In genomic region chr15:68230157-68231100, GRCh38 we compare ENCODE assay signal across 8 cellular contexts. TPM values are rescaled to one million over a fixed set of nuclear protein-coding genes. Genes with fewer than 3 reads are reported as not detected.
DNase-seq lines count a peak whose midpoint lies in the region; ATAC-seq and TF ChIP-seq lines count a peak whose summit lies in the region.

No MANE protein-coding gene starts in this region.

- DNase-seq in DMS79 treated with DMSO at 0.1 percent for 48 hours (lab: John Stamatoyannopoulos, UW) (peak; percentile 20), DMS79 (lab: John Stamatoyannopoulos, UW) (no peak), Karpas-422 (no peak), astrocyte of the hippocampus (ENCODE audit: low read depth, low spot score) (peak; percentile 25), right lobe of liver (no peak), transverse colon (peak; percentile 30)

- H2AFZ ChIP-seq in Karpas-422 (ENCODE audit: low read length) = peak overlapping the region; percentile 100; the same call in 1 of the 2 replicates

- H3K9ac ChIP-seq in Karpas-422 (ENCODE audit: low read length) = peak overlapping the region; percentile 98

- TF ChIP-seq EP300 in transverse colon (IDR thresholded peaks at IDR 0.05; ENCODE audit: low read depth) = no peak

- no peak for TF ChIP-seq POLR2A in right lobe of liver (IDR thresholded peaks at IDR 0.05)
- no peak for TF ChIP-seq POLR2A in transverse colon (IDR thresholded peaks at IDR 0.05)

- H4K20me1 ChIP-seq in Karpas-422 (ENCODE audit: insufficient read depth, low read depth, low read length) = no peaks in the 10 kb centered on the region

- intact Hi-C loops in right lobe of liver (cut with DNase I) = no loop called here
- intact Hi-C loops in transverse colon (cut with DNase I; ENCODE audit: low total_unique reads) = no loop called here

- H3K9me3 ChIP-seq in Karpas-422 (ENCODE audit: low read length) = no peaks in the 10 kb centered on the region
- no peaks in the 10 kb centered on the region for H3K9me3 ChIP-seq in right lobe of liver
- H3K9me3 ChIP-seq in transverse colon = no peaks in the 10 kb centered on the region

- H3K27ac ChIP-seq in Karpas-422 (ENCODE audit: low read length) (no peak overlapping the region), right lobe of liver (peak overlapping the region; percentile 65 to 85 (median 68)), transverse colon (peak overlapping the region; percentile 91 to 93 (median 92))

- peak in 1 of 4 donors; percentile 3 for TF ChIP-seq CTCF in right lobe of liver (IDR thresholded peaks at IDR 0.05)
- no peak for TF ChIP-seq CTCF in transverse colon (IDR thresholded peaks at IDR 0.05)

- peaks cover 38% of the 10 kb centered on the region for H3K79me2 ChIP-seq in Karpas-422 (ENCODE audit: low read length)

- no peaks in the 10 kb centered on the region for H3K27me3 ChIP-seq in Karpas-422 (ENCODE audit: low read length)
- H3K27me3 ChIP-seq in right lobe of liver = no peaks in the 10 kb centered on the region
- H3K27me3 ChIP-seq in transverse colon = no peaks in the 10 kb centered on the region

- H3K4me3 ChIP-seq in Karpas-422 (ENCODE audit: low read length) = peak overlapping the region; percentile 89
- H3K4me3 ChIP-seq in right lobe of liver = peak overlapping the region; percentile 67 to 94 (median 89)
- H3K4me3 ChIP-seq in transverse colon = peak overlapping the region; percentile 49 to 98 (median 90)

- WGBS in right lobe of liver (ENCODE audit: insufficient coverage, low coverage, low lambda C conversion rate, missing lambda C conversion rate) = 27% methylated on average over 9 of the region's 20 CpGs
- WGBS in transverse colon (ENCODE audit: low coverage in 1 of 2), 2 donors = 12 to 56% methylated on average over 5 to 20 of the region's 20 CpGs

- H3K4me2 ChIP-seq in Karpas-422 (ENCODE audit: low read depth, low read length, poor library complexity, severe bottlenecking) = peak overlapping the region; percentile 100

- no peaks in the 10 kb centered on the region for H3K36me3 ChIP-seq in Karpas-422 (ENCODE audit: insufficient read depth, low read length)
- H3K36me3 ChIP-seq in right lobe of liver = no peaks in the 10 kb centered on the region
- H3K36me3 ChIP-seq in transverse colon = no peaks in the 10 kb centered on the region

- in situ Hi-C loops in transverse colon (cut with MboI; ENCODE audit: low pct_ligation_motif_present in 1 of 4, low pct_unique_long_range_greater_than_20kb in 1 of 4, low sequenced_read_pairs in 3 of 4) = loop anchor here in 1 of 4 donors (25.0 kb wide), 1 partner anchor 157 kb away; no protein-coding TSS in a partner anchor

- H3K4me1 ChIP-seq in Karpas-422 (ENCODE audit: low read length) (peaks cover 32% of the 10 kb centered on the region), right lobe of liver (peaks cover 0 to 25% (median 9%) of the 10 kb centered on the region in 4 donors), transverse colon (peaks cover 7 to 43% (median 20%) of the 10 kb centered on the region in 4 donors)

- ATAC-seq in right lobe of liver (no peak), HG03571 (IDR thresholded peaks at IDR 0.05; ENCODE audit: unreplicated experiment) (no peak), GM19463 (IDR thresholded peaks at IDR 0.05; ENCODE audit: unreplicated experiment) (no peak)

- H3K9me2 ChIP-seq in Karpas-422 (replicated peaks; ENCODE audit: insufficient read depth, low read length) = no peaks in the 10 kb centered on the region

RNA-seq across cellular contexts. Expression of gene CLN6, which starts 0.9 kb away (rescaled TPM):
- 30.2 and 80.0 TPM in 2 replicates for total RNA-seq in Karpas-422 (2014; rRNA removed; shearing (Covaris generic); ENCODE audit: low replicate concordance)
- total RNA-seq in right lobe of liver = 10 to 100 TPM; 10.7 to 24.3 (median 15.2) TPM
- 10 to 100 TPM; 13.8 to 28.1 (median 18.2) TPM for total RNA-seq in transverse colon

RNA-seq across cellular contexts. Expression of gene CALML4, which starts 25.3 kb away (rescaled TPM):
- 3.0 and 7.0 TPM in 2 replicates for total RNA-seq in Karpas-422 (2014; rRNA removed; shearing (Covaris generic); ENCODE audit: low replicate concordance)
- total RNA-seq in right lobe of liver = 1 to 10 TPM; 3.3 to 9.8 (median 6.1) TPM
- 100 to 1,000 TPM in 1 of 4 donors, 10 to 100 TPM in 3; 56.3 to 153 (median 75.2) TPM for total RNA-seq in transverse colon

RNA-seq across cellular contexts. Expression of gene FEM1B, which starts 47.1 kb away (rescaled TPM):
- 24.4 and 47.5 TPM in 2 replicates for total RNA-seq in Karpas-422 (2014; rRNA removed; shearing (Covaris generic); ENCODE audit: low replicate concordance)
- total RNA-seq in right lobe of liver = 10 to 100 TPM; 17.7 to 28.3 (median 23.1) TPM
- total RNA-seq in transverse colon = 10 to 100 TPM; 25.1 to 64.7 (median 43.0) TPM

Comparison
In these comparisons a context has a peak if more than half of its experiments do, and no peak if none do; other contexts are left out.
1. DNase-seq: peak in DMS79 treated with DMSO at 0.1 percent for 48 hours (single experiment), astrocyte of the hippocampus (single experiment) and transverse colon (single experiment); none in DMS79 (single experiment), Karpas-422 (single experiment) and right lobe of liver (0 of 3).
2. Peak in every context shown above with its lines, with median percentiles within 50 percentile points of each other: H3K4me3 ChIP-seq.